ENCODE assay signal across 1 cellular context in the genomic region with DNA sequence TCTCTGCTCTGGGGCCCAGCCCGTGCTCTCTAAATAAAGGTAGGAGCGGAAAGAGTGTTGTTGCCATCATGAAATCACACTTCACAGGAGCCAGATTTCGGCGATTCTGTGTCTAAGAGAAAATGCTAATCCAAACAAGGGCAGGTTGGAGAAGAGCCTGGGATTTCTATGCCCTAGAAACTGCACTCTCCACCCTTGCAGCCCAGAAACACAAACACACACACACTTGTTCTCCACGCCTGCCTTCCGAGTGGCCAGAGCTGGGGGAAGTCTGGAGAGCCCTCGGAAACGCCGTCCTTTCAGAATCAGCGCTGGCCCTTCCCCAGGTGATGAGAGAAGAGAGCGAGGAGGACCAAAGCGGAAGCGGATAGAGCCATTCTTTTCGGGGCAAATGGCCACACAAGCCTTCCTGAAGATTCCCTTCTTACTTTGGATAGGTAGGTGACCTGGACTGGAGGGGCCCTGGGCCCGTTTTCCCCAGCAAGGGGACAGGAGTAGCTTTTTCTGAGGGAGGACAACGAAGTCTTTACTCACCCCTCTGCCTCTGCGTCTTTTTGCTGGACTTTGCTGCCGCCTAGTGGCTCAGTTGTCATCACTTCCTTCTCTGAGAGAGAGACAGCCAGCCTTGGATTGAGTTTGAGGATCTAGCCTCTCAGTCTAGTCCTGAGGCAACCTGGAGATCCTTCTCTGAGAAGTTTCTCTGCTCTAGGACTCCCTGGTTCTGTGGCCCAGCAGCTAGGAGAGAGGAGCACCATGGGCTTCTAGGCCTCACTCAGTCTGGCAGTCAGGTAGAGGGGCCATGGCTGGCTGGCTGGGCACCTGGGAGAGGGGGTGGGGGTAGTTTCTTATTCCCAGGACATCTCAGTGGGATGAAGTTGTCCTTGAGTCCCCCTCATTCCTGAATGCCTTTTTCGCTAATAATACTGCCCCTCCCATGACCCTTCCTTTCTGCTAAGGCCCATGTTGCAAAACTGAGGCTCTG.
TF ChIP-seq lines count a peak whose summit lies in the region.

No MANE protein-coding gene starts in this region.

TF ChIP-seq in HepG2, 621 proteins besides CTCF, POLR2A, EP300 and RAD21 (continues in another document):
- TF ChIP-seq IRF2 (CRISPR knock-in tag; IDR thresholded peaks at IDR 0.05) (no peak), CCAR2 (optimal IDR thresholded peaks at IDR 0.05; ENCODE audit: low read depth, low read length) (no peak), AGO2 (optimal IDR thresholded peaks at IDR 0.05; ENCODE audit: low read depth, low read length) (no peak), ARID2 (CRISPR knock-in tag; IDR thresholded peaks at IDR 0.05; ENCODE audit: borderline replicate concordance) (no peak), IRX3 (CRISPR knock-in tag; IDR thresholded peaks at IDR 0.05; ENCODE audit: borderline replicate concordance, low read depth) (no peak), FOSL2 (CRISPR knock-in tag; IDR thresholded peaks at IDR 0.05) (no peak), ZNF180 (CRISPR knock-in tag; IDR thresholded peaks at IDR 0.05; ENCODE audit: borderline replicate concordance, low read depth) (no peak), ZNF543 (CRISPR knock-in tag; IDR thresholded peaks at IDR 0.05) (no peak), ERF (CRISPR knock-in tag; IDR thresholded peaks at IDR 0.05) (peak; percentile 44; the same call in 1 of the 2 replicates), ZNF235 (CRISPR knock-in tag; IDR thresholded peaks at IDR 0.05; ENCODE audit: borderline replicate concordance) (no peak), MEF2D (CRISPR knock-in tag; IDR thresholded peaks at IDR 0.05) (no peak), ZBTB20 (CRISPR knock-in tag; IDR thresholded peaks at IDR 0.05; ENCODE audit: borderline replicate concordance, low read depth) (0 out of 2 replicates have a peak, but pooled peaks have one; percentile 22), ZNF761 (CRISPR knock-in tag; conservative IDR thresholded peaks at IDR 0.05) (no peak), REL (CRISPR knock-in tag; conservative IDR thresholded peaks at IDR 0.05) (no peak), TCF12 (IDR thresholded peaks at IDR 0.05) (no peak), TCF12 (CRISPR knock-in tag; IDR thresholded peaks at IDR 0.05) (no peak), SAP130 (CRISPR knock-in tag; IDR thresholded peaks at IDR 0.05; ENCODE audit: low read depth) (no peak), ARNT2 (CRISPR knock-in tag; IDR thresholded peaks at IDR 0.05; ENCODE audit: low read depth) (no peak), REXO4 (CRISPR knock-in tag; IDR thresholded peaks at IDR 0.05; ENCODE audit: borderline replicate concordance) (no peak), GFI1 (CRISPR knock-in tag; IDR thresholded peaks at IDR 0.05; ENCODE audit: borderline replicate concordance) (peak; percentile 62; the same call in 1 of the 2 replicates), JUND (CRISPR knock-in tag; IDR thresholded peaks at IDR 0.05) (no peak), PHF21A (CRISPR knock-in tag; IDR thresholded peaks at IDR 0.05) (no peak), HHEX (CRISPR knock-in tag; IDR thresholded peaks at IDR 0.05) (no peak), SIX1 (CRISPR knock-in tag; IDR thresholded peaks at IDR 0.05; ENCODE audit: borderline replicate concordance) (no peak), WIZ (CRISPR knock-in tag; IDR thresholded peaks at IDR 0.05) (no peak), DPF2 (CRISPR knock-in tag; IDR thresholded peaks at IDR 0.05; ENCODE audit: borderline replicate concordance, low read depth) (no peak), ZNF549 (CRISPR knock-in tag; IDR thresholded peaks at IDR 0.05) (no peak)
- TF ChIP-seq, protein P1, sequence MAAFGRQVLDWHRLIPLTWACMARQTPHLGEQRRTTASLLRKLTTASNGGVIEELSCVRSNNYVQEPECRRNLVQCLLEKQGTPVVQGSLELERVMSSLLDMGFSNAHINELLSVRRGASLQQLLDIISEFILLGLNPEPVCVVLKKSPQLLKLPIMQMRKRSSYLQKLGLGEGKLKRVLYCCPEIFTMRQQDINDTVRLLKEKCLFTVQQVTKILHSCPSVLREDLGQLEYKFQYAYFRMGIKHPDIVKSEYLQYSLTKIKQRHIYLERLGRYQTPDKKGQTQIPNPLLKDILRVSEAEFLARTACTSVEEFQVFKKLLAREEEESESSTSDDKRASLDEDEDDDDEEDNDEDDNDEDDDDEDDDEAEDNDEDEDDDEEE (CRISPR knock-in tag; IDR thresholded peaks at IDR 0.05), result no peak
- TF ChIP-seq, protein P2, sequence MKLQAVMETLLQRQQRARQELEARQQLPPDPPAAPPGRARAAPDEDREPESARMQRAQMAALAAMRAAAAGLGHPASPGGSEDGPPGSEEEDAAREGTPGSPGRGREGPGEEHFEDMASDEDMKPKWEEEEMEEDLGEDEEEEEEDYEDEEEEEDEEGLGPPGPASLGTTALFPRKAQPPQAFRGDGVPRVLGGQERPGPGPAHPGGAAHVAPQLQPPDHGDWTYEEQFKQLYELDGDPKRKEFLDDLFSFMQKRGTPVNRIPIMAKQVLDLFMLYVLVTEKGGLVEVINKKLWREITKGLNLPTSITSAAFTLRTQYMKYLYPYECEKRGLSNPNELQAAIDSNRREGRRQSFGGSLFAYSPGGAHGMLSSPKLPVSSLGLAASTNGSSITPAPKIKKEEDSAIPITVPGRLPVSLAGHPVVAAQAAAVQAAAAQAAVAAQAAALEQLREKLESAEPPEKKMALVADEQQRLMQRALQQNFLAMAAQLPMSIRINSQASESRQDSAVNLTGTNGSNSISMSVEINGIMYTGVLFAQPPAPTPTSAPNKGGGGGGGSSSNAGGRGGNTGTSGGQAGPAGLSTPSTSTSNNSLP (IDR thresholded peaks at IDR 0.05; ENCODE audit: low read depth, low read length), result no peak
- TF ChIP-seq, protein P3, sequence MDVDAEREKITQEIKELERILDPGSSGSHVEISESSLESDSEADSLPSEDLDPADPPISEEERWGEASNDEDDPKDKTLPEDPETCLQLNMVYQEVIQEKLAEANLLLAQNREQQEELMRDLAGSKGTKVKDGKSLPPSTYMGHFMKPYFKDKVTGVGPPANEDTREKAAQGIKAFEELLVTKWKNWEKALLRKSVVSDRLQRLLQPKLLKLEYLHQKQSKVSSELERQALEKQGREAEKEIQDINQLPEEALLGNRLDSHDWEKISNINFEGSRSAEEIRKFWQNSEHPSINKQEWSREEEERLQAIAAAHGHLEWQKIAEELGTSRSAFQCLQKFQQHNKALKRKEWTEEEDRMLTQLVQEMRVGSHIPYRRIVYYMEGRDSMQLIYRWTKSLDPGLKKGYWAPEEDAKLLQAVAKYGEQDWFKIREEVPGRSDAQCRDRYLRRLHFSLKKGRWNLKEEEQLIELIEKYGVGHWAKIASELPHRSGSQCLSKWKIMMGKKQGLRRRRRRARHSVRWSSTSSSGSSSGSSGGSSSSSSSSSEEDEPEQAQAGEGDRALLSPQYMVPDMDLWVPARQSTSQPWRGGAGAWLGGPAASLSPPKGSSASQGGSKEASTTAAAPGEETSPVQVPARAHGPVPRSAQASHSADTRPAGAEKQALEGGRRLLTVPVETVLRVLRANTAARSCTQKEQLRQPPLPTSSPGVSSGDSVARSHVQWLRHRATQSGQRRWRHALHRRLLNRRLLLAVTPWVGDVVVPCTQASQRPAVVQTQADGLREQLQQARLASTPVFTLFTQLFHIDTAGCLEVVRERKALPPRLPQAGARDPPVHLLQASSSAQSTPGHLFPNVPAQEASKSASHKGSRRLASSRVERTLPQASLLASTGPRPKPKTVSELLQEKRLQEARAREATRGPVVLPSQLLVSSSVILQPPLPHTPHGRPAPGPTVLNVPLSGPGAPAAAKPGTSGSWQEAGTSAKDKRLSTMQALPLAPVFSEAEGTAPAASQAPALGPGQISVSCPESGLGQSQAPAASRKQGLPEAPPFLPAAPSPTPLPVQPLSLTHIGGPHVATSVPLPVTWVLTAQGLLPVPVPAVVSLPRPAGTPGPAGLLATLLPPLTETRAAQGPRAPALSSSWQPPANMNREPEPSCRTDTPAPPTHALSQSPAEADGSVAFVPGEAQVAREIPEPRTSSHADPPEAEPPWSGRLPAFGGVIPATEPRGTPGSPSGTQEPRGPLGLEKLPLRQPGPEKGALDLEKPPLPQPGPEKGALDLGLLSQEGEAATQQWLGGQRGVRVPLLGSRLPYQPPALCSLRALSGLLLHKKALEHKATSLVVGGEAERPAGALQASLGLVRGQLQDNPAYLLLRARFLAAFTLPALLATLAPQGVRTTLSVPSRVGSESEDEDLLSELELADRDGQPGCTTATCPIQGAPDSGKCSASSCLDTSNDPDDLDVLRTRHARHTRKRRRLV (CRISPR knock-in tag; IDR thresholded peaks at IDR 0.05), result no peak
- TF ChIP-seq, protein P4, sequence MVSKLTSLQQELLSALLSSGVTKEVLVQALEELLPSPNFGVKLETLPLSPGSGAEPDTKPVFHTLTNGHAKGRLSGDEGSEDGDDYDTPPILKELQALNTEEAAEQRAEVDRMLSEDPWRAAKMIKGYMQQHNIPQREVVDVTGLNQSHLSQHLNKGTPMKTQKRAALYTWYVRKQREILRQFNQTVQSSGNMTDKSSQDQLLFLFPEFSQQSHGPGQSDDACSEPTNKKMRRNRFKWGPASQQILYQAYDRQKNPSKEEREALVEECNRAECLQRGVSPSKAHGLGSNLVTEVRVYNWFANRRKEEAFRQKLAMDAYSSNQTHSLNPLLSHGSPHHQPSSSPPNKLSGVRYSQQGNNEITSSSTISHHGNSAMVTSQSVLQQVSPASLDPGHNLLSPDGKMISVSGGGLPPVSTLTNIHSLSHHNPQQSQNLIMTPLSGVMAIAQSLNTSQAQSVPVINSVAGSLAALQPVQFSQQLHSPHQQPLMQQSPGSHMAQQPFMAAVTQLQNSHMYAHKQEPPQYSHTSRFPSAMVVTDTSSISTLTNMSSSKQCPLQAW (CRISPR knock-in tag; IDR thresholded peaks at IDR 0.05), result peak; percentile 29; the same call in 1 of the 2 replicates
- TF ChIP-seq, protein P5, sequence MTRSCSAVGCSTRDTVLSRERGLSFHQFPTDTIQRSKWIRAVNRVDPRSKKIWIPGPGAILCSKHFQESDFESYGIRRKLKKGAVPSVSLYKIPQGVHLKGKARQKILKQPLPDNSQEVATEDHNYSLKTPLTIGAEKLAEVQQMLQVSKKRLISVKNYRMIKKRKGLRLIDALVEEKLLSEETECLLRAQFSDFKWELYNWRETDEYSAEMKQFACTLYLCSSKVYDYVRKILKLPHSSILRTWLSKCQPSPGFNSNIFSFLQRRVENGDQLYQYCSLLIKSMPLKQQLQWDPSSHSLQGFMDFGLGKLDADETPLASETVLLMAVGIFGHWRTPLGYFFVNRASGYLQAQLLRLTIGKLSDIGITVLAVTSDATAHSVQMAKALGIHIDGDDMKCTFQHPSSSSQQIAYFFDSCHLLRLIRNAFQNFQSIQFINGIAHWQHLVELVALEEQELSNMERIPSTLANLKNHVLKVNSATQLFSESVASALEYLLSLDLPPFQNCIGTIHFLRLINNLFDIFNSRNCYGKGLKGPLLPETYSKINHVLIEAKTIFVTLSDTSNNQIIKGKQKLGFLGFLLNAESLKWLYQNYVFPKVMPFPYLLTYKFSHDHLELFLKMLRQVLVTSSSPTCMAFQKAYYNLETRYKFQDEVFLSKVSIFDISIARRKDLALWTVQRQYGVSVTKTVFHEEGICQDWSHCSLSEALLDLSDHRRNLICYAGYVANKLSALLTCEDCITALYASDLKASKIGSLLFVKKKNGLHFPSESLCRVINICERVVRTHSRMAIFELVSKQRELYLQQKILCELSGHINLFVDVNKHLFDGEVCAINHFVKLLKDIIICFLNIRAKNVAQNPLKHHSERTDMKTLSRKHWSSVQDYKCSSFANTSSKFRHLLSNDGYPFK (CRISPR knock-in tag; IDR thresholded peaks at IDR 0.05; ENCODE audit: borderline replicate concordance), result peak; percentile 44; the same call in 1 of the 2 replicates
- TF ChIP-seq, protein P6, sequence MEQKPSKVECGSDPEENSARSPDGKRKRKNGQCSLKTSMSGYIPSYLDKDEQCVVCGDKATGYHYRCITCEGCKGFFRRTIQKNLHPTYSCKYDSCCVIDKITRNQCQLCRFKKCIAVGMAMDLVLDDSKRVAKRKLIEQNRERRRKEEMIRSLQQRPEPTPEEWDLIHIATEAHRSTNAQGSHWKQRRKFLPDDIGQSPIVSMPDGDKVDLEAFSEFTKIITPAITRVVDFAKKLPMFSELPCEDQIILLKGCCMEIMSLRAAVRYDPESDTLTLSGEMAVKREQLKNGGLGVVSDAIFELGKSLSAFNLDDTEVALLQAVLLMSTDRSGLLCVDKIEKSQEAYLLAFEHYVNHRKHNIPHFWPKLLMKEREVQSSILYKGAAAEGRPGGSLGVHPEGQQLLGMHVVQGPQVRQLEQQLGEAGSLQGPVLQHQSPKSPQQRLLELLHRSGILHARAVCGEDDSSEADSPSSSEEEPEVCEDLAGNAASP (CRISPR knock-in tag; IDR thresholded peaks at IDR 0.05; ENCODE audit: borderline replicate concordance), result no peak
- TF ChIP-seq, protein P7, sequence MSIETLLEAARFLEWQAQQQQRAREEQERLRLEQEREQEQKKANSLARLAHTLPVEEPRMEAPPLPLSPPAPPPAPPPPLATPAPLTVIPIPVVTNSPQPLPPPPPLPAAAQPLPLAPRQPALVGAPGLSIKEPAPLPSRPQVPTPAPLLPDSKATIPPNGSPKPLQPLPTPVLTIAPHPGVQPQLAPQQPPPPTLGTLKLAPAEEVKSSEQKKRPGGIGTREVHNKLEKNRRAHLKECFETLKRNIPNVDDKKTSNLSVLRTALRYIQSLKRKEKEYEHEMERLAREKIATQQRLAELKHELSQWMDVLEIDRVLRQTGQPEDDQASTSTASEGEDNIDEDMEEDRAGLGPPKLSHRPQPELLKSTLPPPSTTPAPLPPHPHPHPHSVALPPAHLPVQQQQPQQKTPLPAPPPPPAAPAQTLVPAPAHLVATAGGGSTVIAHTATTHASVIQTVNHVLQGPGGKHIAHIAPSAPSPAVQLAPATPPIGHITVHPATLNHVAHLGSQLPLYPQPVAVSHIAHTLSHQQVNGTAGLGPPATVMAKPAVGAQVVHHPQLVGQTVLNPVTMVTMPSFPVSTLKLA (IDR thresholded peaks at IDR 0.05), result no peak
- TF ChIP-seq, protein P8, sequence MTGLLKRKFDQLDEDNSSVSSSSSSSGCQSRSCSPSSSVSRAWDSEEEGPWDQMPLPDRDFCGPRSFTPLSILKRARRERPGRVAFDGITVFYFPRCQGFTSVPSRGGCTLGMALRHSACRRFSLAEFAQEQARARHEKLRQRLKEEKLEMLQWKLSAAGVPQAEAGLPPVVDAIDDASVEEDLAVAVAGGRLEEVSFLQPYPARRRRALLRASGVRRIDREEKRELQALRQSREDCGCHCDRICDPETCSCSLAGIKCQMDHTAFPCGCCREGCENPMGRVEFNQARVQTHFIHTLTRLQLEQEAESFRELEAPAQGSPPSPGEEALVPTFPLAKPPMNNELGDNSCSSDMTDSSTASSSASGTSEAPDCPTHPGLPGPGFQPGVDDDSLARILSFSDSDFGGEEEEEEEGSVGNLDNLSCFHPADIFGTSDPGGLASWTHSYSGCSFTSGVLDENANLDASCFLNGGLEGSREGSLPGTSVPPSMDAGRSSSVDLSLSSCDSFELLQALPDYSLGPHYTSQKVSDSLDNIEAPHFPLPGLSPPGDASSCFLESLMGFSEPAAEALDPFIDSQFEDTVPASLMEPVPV (CRISPR knock-in tag; IDR thresholded peaks at IDR 0.05), result no peak
- TF ChIP-seq, protein P9, sequence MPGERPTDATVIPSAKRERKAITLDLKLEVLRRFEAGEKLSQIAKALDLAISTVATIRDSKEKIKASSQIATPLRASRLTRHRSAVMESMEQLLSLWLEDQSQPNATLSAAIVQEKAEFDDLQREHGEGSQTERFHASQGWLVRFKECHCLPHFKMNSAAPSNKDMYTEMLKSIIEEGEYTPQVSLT (CRISPR knock-in tag; IDR thresholded peaks at IDR 0.05; ENCODE audit: borderline replicate concordance, low read depth), result no peak
- TF ChIP-seq, protein P10, sequence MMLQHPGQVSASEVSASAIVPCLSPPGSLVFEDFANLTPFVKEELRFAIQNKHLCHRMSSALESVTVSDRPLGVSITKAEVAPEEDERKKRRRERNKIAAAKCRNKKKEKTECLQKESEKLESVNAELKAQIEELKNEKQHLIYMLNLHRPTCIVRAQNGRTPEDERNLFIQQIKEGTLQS (CRISPR knock-in tag; IDR thresholded peaks at IDR 0.05), result no peak
